34 cellular contexts compared by ENCODE assay signal in genomic region chrX:151919610-151920009, GRCh38. TPM values are rescaled to one million over a fixed set of nuclear protein-coding genes. Genes with fewer than 3 reads are reported as not detected.
"Had no signal": no experiment of that assay in that cellular context is flagged by ENCODE, and none has a peak within 500 bp of the region (broad histone marks: within the 10 kb centered on the region; RNA-seq: fewer than 3 reads in every experiment).

No MANE protein-coding gene starts in this region.

- H3K4me1 ChIP-seq: Peyer's patch, SJCRH30 had no signal

- H3K9me3 ChIP-seq: MG63, Peyer's patch, SJCRH30 had no signal

- H3K4me3 ChIP-seq: MG63, Peyer's patch, SJCRH30, SK-N-MC had no signal

- H3K27ac ChIP-seq: Peyer's patch, RWPE1, SJCRH30, SK-N-MC had no signal

- DNase-seq: Kasumi-1, KG1, MG63, NCI-H1048, NCI-H1092 treated with DMSO at 0.1 percent for 48 hours, NCI-H1105 treated with DMSO at 0.1 percent for 48 hours, NCI-H1417, NCI-H1436, NCI-H146, NCI-H1694, NCI-H187, NCI-H1930, NCI-H2029 treated with DMSO at 0.1 percent for 48 hours, NCI-H2081 treated with DMSO at 0.1 percent for 48 hours, NCI-H2107, NCI-H2171, NCI-H226, NCI-H446 treated with DMSO at 0.1 percent for 48 hours, NCI-H510A, NCI-H524, NCI-H526, NCI-H69, NCI-H748 treated with DMSO at 0.1 percent for 48 hours, NCI-H82, Peyer's patch, SHP77, SIG-M5, SJCRH30 had no signal

- H3K36me3 ChIP-seq: MG63, Peyer's patch, SJCRH30 had no signal

- ATAC-seq: Right ventricle myocardium inferior, SK-N-SH treated with all-trans-retinoic acid at 6 μM for 48 hours had no signal

- H3K27me3 ChIP-seq: MG63, Peyer's patch, SJCRH30 had no signal

RNA-seq across cellular contexts. Expression of gene MAGEA4, which starts 6.9 kb away (rescaled TPM):
- total RNA-seq: OCI-LY7, Peyer's patch, Right ventricle myocardium inferior, SJCRH30, SK-MEL-5 had no signal

RNA-seq across cellular contexts. Expression of gene GABRE, which starts 54.9 kb away (rescaled TPM):
- total RNA-seq: OCI-LY7, SK-MEL-5 had no signal
